Comparison of ENCODE assay signal across 30 cellular contexts in genomic region chr5:93022770-93023169, GRCh38.
DNase-seq lines count a peak whose midpoint lies in the region; ATAC-seq, FAIRE-seq and TF ChIP-seq lines count a peak whose summit lies in the region.
"Had no signal": no experiment of that assay in that cellular context is flagged by ENCODE, and none has a peak within 500 bp of the region (broad histone marks: within the 10 kb centered on the region; RNA-seq: fewer than 3 reads in every experiment).

No MANE protein-coding gene starts in this region.

- TF ChIP-seq EP300 in A549 (IDR thresholded peaks at IDR 0.05): no peak

- peak overlapping the region; percentile 27; the same call in 1 of the 3 replicates for H3K4me2 ChIP-seq in A549
- H3K4me2 ChIP-seq: GM23338 had no signal

- no peak for ATAC-seq in A549
- no peak for ATAC-seq in GM18502 (IDR thresholded peaks at IDR 0.05; ENCODE audit: poor library complexity, unreplicated experiment)
- ATAC-seq: gastrocnemius medialis; GM23338; natural killer cell treated with Interleukin-12 subunit alpha and Interleukin-12 subunit beta and Interleukin-15 and Interleukin-18, amount 100 ng/mL, for 72 hours; pancreas; stimulated activated naive CD8-positive, alpha-beta T cell treated with anti-CD3 and anti-CD28 coated beads, Interleukin-15, Interleukin-2, amounts not matched to agents 100 U/mL and 50 U/mL, for 24 hours; WTC11 had no signal

- no peak overlapping the region for H3K4me3 Mint-ChIP-seq in CD14-positive monocyte
- H3K4me3 Mint-ChIP-seq: activated naive CD4-positive, alpha-beta T cell treated with anti-CD3 and anti-CD28 coated beads, Interleukin-2, amount 10 ng/mL, durations not matched to agents 7 days and 5 days; central memory CD8-positive, alpha-beta T cell; GM23338; natural killer cell treated with Interleukin-12 subunit alpha and Interleukin-12 subunit beta and Interleukin-15 and Interleukin-18, amount 100 ng/mL, for 72 hours; WTC11 had no signal

- CTCF ChIA-PET in A549 (lab: Yijun Ruan, JAX): no interaction called here

- TF ChIP-seq POLR2A in A549 (IDR thresholded peaks at IDR 0.05; ENCODE audit: low read length): no peak

- no peaks in the 10 kb centered on the region for H3K27me3 Mint-ChIP-seq in CD14-positive monocyte (ENCODE audit: low read depth in 3 of 3)
- H3K27me3 Mint-ChIP-seq: activated naive CD4-positive, alpha-beta T cell treated with anti-CD3 and anti-CD28 coated beads, Interleukin-2, amount 10 ng/mL, durations not matched to agents 7 days and 5 days; central memory CD8-positive, alpha-beta T cell; natural killer cell treated with Interleukin-12 subunit alpha and Interleukin-12 subunit beta and Interleukin-15 and Interleukin-18, amount 100 ng/mL, for 72 hours had no signal

- H3K27ac Mint-ChIP-seq in CD14-positive monocyte: no peak overlapping the region
- H3K27ac Mint-ChIP-seq: activated naive CD4-positive, alpha-beta T cell treated with anti-CD3 and anti-CD28 coated beads, Interleukin-2, amount 10 ng/mL, durations not matched to agents 7 days and 5 days; GM23338; natural killer cell treated with Interleukin-12 subunit alpha and Interleukin-12 subunit beta and Interleukin-15 and Interleukin-18, amount 100 ng/mL, for 72 hours; WTC11 had no signal

- no peak for TF ChIP-seq RAD21 in A549 (conservative IDR thresholded peaks at IDR 0.05 in 1 of 2, IDR thresholded peaks at IDR 0.05 in 1 of 2)

- FAIRE-seq in A549 (lab: Jason Lieb, UNC): no peak
- FAIRE-seq: GM18507, islet of Langerhans, pancreas had no signal

- H3K4me1 ChIP-seq in A549: peaks cover 12% of the 10 kb centered on the region; the same call in 2 of the 3 replicates
- H3K4me1 ChIP-seq: gastrocnemius medialis, pancreas, vagina had no signal

- WGBS in A549 (ENCODE audit: missing lambda C conversion rate): 63% methylated on average over 1 of the region's 1 CpG

- no peaks in the 10 kb centered on the region for H3K4me1 Mint-ChIP-seq in CD14-positive monocyte
- H3K4me1 Mint-ChIP-seq: activated naive CD4-positive, alpha-beta T cell treated with anti-CD3 and anti-CD28 coated beads, Interleukin-2, amount 10 ng/mL, durations not matched to agents 7 days and 5 days; central memory CD8-positive, alpha-beta T cell had no signal

- H3K4me3 ChIP-seq in A549 (no peak overlapping the region), fibroblast of the aortic adventitia (ENCODE audit: low read depth, low read length) (no peak overlapping the region)
- H3K4me3 ChIP-seq: gastrocnemius medialis, GM23338, pancreas, vagina had no signal

- intact Hi-C loops in CD14-positive monocyte (cut with micrococcal nuclease): no loop called here

- TF ChIP-seq CTCF in A549 (IDR thresholded peaks at IDR 0.05): no peak
- TF ChIP-seq CTCF in fibroblast of the aortic adventitia (IDR thresholded peaks at IDR 0.05; ENCODE audit: insufficient read depth, low read length): no peak
- no peak for TF ChIP-seq CTCF in CD14-positive monocyte (IDR thresholded peaks at IDR 0.05)

- no peaks in the 10 kb centered on the region for H3K36me3 Mint-ChIP-seq in CD14-positive monocyte
- H3K36me3 Mint-ChIP-seq: activated naive CD4-positive, alpha-beta T cell treated with anti-CD3 and anti-CD28 coated beads, Interleukin-2, amount 10 ng/mL, durations not matched to agents 7 days and 5 days; WTC11 had no signal

- no peaks in the 10 kb centered on the region for H3K9me3 ChIP-seq in A549
- H3K9me3 ChIP-seq: gastrocnemius medialis, pancreas, vagina had no signal

- no peak overlapping the region for H3K27ac ChIP-seq in A549
- H3K27ac ChIP-seq: C4-2B, gastrocnemius medialis, pancreas, RWPE1, vagina had no signal

- POLR2A ChIA-PET in A549 (lab: Yijun Ruan, JAX): no interaction called here

- peaks cover 0 to 3% (median 2%) of the 10 kb centered on the region in 7 donors for H3K9me3 Mint-ChIP-seq in CD14-positive monocyte
- H3K9me3 Mint-ChIP-seq: activated naive CD4-positive, alpha-beta T cell treated with anti-CD3 and anti-CD28 coated beads, Interleukin-2, amount 10 ng/mL, durations not matched to agents 7 days and 5 days; GM23338 had no signal

- DNase-seq in A549 (ENCODE audit: low read depth in 1 of 2, low spot score in 1 of 2) (peak in 1 of 2 experiments; percentile 4), HCEC 1CT (peak; percentile 22), amniotic epithelial cell (ENCODE audit: low read depth) (peak; percentile 26), fibroblast of the aortic adventitia (ENCODE audit: low read depth) (peak; percentile 2), Ammon's horn (ENCODE audit: low spot score) (no peak), OCI-M1 (lab: John Stamatoyannopoulos, UW) (no peak), CD14-positive monocyte (ENCODE audit: low spot score) (no peak)
- DNase-seq: activated CD4-positive, alpha-beta T cell treated with anti-CD3 and anti-CD28 coated beads, Interleukin-2, amount 50 U/mL, for 1 hour; activated naive CD4-positive, alpha-beta T cell treated with anti-CD3 and anti-CD28 coated beads, Interleukin-2, amount 10 ng/mL, durations not matched to agents 7 days and 5 days; anterior cingulate cortex; Calu3; gastrocnemius medialis; GDM1; hypothalamus; MM.1S; NCI-H1417 treated with DMSO at 0.1 percent for 48 hours; NCI-H2107; NCI-H510A treated with DMSO at 0.1 percent for 48 hours; pancreas; stimulated activated naive CD8-positive, alpha-beta T cell treated with anti-CD3 and anti-CD28 coated beads, Interleukin-15, Interleukin-2, amounts not matched to agents 100 U/mL and 50 U/mL, for 24 hours had no signal

TF ChIP-seq in A549, 52 proteins besides CTCF, POLR2A, EP300 and RAD21:
- TF ChIP-seq RCOR1 (IDR thresholded peaks at IDR 0.05; ENCODE audit: low read depth, low read length) (no peak), EHMT2 (IDR thresholded peaks at IDR 0.05; ENCODE audit: low read depth) (no peak), CBX2 (IDR thresholded peaks at IDR 0.05; ENCODE audit: borderline replicate concordance, low read depth) (no peak), CBX8 (IDR thresholded peaks at IDR 0.05) (no peak), ZNF302 (CRISPR knock-in tag; IDR thresholded peaks at IDR 0.05) (no peak), ATOH8 (CRISPR knock-in tag; IDR thresholded peaks at IDR 0.05; ENCODE audit: low read depth) (no peak), SREBF2 (IDR thresholded peaks at IDR 0.05) (no peak), GATA3 (IDR thresholded peaks at IDR 0.05; ENCODE audit: borderline replicate concordance) (no peak), CHD2 (IDR thresholded peaks at IDR 0.05; ENCODE audit: low read length, partially characterized antibody) (no peak), NPAS2 (CRISPR knock-in tag; IDR thresholded peaks at IDR 0.05; ENCODE audit: borderline replicate concordance) (no peak), FOSB (CRISPR knock-in tag; IDR thresholded peaks at IDR 0.05) (no peak), HOXB13 (CRISPR knock-in tag; IDR thresholded peaks at IDR 0.05; ENCODE audit: low read depth) (no peak), TFCP2L1 (CRISPR knock-in tag; IDR thresholded peaks at IDR 0.05) (no peak), KDM5A (IDR thresholded peaks at IDR 0.05) (no peak), RARB (CRISPR knock-in tag; IDR thresholded peaks at IDR 0.05) (no peak), JUNB (IDR thresholded peaks at IDR 0.05) (no peak)

Comparison
In these comparisons a context has a peak if more than half of its experiments do, and no peak if none do; other contexts are left out.
1. DNase-seq: peak in HCEC 1CT (single experiment), amniotic epithelial cell (single experiment) and fibroblast of the aortic adventitia (single experiment); none in Ammon's horn (single experiment), OCI-M1 (single experiment) and CD14-positive monocyte (single experiment).